8 cellular contexts compared by ENCODE assay signal in the genomic region with DNA sequence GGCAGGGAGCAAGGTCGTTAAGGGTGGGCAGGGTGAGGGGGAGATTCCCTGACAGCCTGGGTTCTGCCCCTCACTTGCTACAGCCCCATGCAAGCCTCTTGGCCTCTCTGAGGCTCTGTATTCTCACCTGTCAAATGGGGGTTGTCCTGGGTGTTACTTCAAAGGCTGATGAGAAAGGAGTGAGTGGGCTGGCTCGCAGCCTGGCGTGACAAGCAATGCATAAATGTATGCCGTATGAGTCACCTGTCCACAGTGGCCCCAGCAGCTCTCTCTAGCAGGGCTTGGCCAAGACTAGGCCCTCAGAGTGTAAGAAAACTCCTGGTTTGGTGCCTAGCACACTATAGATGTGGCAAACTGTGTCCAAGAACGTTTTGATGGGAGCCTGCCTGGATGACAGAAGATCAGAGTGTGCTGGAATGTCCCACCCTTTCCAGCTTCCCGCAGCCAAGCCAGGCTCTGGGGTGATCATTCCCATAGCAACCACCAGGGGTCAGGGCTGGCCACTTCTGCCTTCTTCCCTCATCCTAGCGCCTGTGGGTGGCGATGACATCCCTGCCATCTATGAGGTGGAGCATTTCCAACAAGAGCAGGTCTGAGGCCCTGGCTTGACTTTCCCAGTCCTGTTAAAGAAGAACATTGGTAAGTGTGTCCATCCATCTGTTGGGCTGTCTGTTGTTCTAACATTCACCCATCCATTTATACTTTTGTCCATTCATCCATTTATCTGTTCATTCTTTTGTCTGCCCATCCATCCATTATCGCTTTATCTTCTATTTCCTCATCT. TPM values are rescaled to one million over a fixed set of nuclear protein-coding genes. Genes with fewer than 3 reads are reported as not detected.
A peak's percentile ranks its signal among the peaks of the same experiment; 100 is the strongest.
DNase-seq lines count a peak whose midpoint lies in the region; ATAC-seq and TF ChIP-seq lines count a peak whose summit lies in the region.

No MANE protein-coding gene starts in this region.

- H3K27me3 ChIP-seq in GM06990 (replicated peaks; ENCODE audit: control insufficient read depth, insufficient read depth, low read length) (no peaks in the 10 kb centered on the region; the same call in 1 of the 2 replicates), cardiac muscle cell (peaks cover 2% of the 10 kb centered on the region), psoas muscle (ENCODE audit: insufficient read depth in 3 of 3, low read length in 2 of 3) (peaks cover 0 to 7% (median 0%) of the 10 kb centered on the region in 3 donors)

- H3K36me3 Mint-ChIP-seq in activated naive CD8-positive, alpha-beta T cell treated with anti-CD3 and anti-CD28 coated beads, Interleukin-2, amount 10 ng/mL, durations not matched to agents 7 days and 5 days, result peaks cover 7% of the 10 kb centered on the region

- H3K4me3 Mint-ChIP-seq in activated naive CD8-positive, alpha-beta T cell treated with anti-CD3 and anti-CD28 coated beads, Interleukin-2, amount 10 ng/mL, durations not matched to agents 7 days and 5 days, result peak overlapping the region; percentile 77

- POLR2A ChIA-PET in activated naive CD8-positive, alpha-beta T cell treated with anti-CD3 and anti-CD28 coated beads, Interleukin-2, amount 10 ng/mL, durations not matched to agents 7 days and 5 days (lab: Charles Lee), result interaction anchor here (0.7 to 5.1 kb wide), 10 partner anchors 9 to 144 kb away, joined by 3 to 60 read pairs (median 8); a partner anchor contains a TSS

- ATAC-seq in activated naive CD8-positive, alpha-beta T cell treated with anti-CD3 and anti-CD28 coated beads, Interleukin-2, amount 10 ng/mL, durations not matched to agents 7 days and 5 days (ENCODE audit: low read depth), result peak; percentile 73
- ATAC-seq in psoas muscle, result peak; percentile 66 to 87 (median 85)

- 19 to 27% (median 19%) methylated on average over 9 of the region's 9 CpGs for WGBS in psoas muscle, 3 donors

- H3K36me3 ChIP-seq in GM06990 (ENCODE audit: control insufficient read depth, insufficient read depth, low read length) (no peaks in the 10 kb centered on the region), cardiac muscle cell (no peaks in the 10 kb centered on the region), psoas muscle (ENCODE audit: insufficient read depth in 1 of 2, low read depth in 1 of 2) (no peaks in the 10 kb centered on the region)

- H3K27ac Mint-ChIP-seq in activated naive CD8-positive, alpha-beta T cell treated with anti-CD3 and anti-CD28 coated beads, Interleukin-2, amount 10 ng/mL, durations not matched to agents 7 days and 5 days, result peak overlapping the region; percentile 93

- H3K27me3 Mint-ChIP-seq in activated naive CD8-positive, alpha-beta T cell treated with anti-CD3 and anti-CD28 coated beads, Interleukin-2, amount 10 ng/mL, durations not matched to agents 7 days and 5 days, result no peaks in the 10 kb centered on the region

- no peak overlapping the region for H3K4me3 ChIP-seq in GM06990 (replicated peaks; ENCODE audit: low read depth, low read length)
- H3K4me3 ChIP-seq in cardiac muscle cell, result no peak overlapping the region
- no peak overlapping the region for H3K4me3 ChIP-seq in psoas muscle

- intact Hi-C loops in psoas muscle (cut with DNase I), result loop anchor here (5.0 kb wide), 2 partner anchors 56 to 131 kb away; no protein-coding TSS in a partner anchor

- peaks cover 3% of the 10 kb centered on the region for H3K9me3 Mint-ChIP-seq in activated naive CD8-positive, alpha-beta T cell treated with anti-CD3 and anti-CD28 coated beads, Interleukin-2, amount 10 ng/mL, durations not matched to agents 7 days and 5 days

- H3K4me1 ChIP-seq in cardiac muscle cell (ENCODE audit: low read depth) (no peaks in the 10 kb centered on the region), psoas muscle (no peaks in the 10 kb centered on the region)

- peak; percentile 95 for TF ChIP-seq CTCF in GM06990 (IDR thresholded peaks at IDR 0.05; ENCODE audit: insufficient read depth, low read length, poor library complexity, severe bottlenecking)
- TF ChIP-seq CTCF in cardiac muscle cell (IDR thresholded peaks at IDR 0.05; ENCODE audit: low read depth, low read length), result peak; percentile 97
- peak; percentile 79 for TF ChIP-seq CTCF in psoas muscle (IDR thresholded peaks at IDR 0.05)

- H3K27ac ChIP-seq in cardiac muscle cell (no peak overlapping the region), psoas muscle (no peak overlapping the region)

- peaks cover 53% of the 10 kb centered on the region for H3K4me1 Mint-ChIP-seq in activated naive CD8-positive, alpha-beta T cell treated with anti-CD3 and anti-CD28 coated beads, Interleukin-2, amount 10 ng/mL, durations not matched to agents 7 days and 5 days

- H3K9me3 ChIP-seq in cardiac muscle cell (ENCODE audit: low read depth) (no peaks in the 10 kb centered on the region), psoas muscle (no peaks in the 10 kb centered on the region)

- DNase-seq in GM06990 (ENCODE audit: extremely low read depth, insufficient read length) (no peak), H4 (ENCODE audit: low spot score) (peak; percentile 73), LoVo (ENCODE audit: low spot score) (peak; percentile 77), SKM-1 (lab: John Stamatoyannopoulos, UW; ENCODE audit: unreplicated experiment) (peak; percentile 46), cardiac muscle cell (ENCODE audit: low read depth in 1 of 2, low spot score in 1 of 2) (peak; percentile 76 to 86), psoas muscle (peak; percentile 61 to 71), middle frontal gyrus (ENCODE audit: extremely low spot score, low spot score) (no peak)
- DNase-seq in activated naive CD8-positive, alpha-beta T cell treated with anti-CD3 and anti-CD28 coated beads, Interleukin-2, amount 10 ng/mL, durations not matched to agents 7 days and 5 days, result peak; percentile 78

RNA-seq across cellular contexts. Expression of a gene that starts 37.2 kb away (rescaled TPM):
- total RNA-seq in H4 (2014; rRNA removed; shearing (Covaris generic)), result 1.2 and 1.3 TPM in 2 replicates
- 1 to 10 TPM; 4.3 to 5.6 TPM for total RNA-seq in activated naive CD8-positive, alpha-beta T cell treated with anti-CD3 and anti-CD28 coated beads, Interleukin-2, amount 10 ng/mL, durations not matched to agents 7 days and 5 days
- total RNA-seq in cardiac muscle cell, result not detected in 2 replicates
- polyA plus RNA-seq in cardiac muscle cell, result 0.15 and 0.21 TPM in 2 replicates
- 10 to 100 TPM; 14.2 to 19.4 (median 15.7) TPM for total RNA-seq in psoas muscle
- 10 to 100 TPM in 1 of 3 donors, 1 to 10 TPM in 2; 5.3 to 10.4 (median 7.4) TPM for polyA plus RNA-seq in psoas muscle

RNA-seq across cellular contexts. Expression of a gene that starts 48.8 kb away (rescaled TPM):
- total RNA-seq in H4 (2014; rRNA removed; shearing (Covaris generic)), result not detected in 2 replicates
- total RNA-seq in activated naive CD8-positive, alpha-beta T cell treated with anti-CD3 and anti-CD28 coated beads, Interleukin-2, amount 10 ng/mL, durations not matched to agents 7 days and 5 days, result 10 to 100 TPM; 14.3 to 15.7 TPM
- total RNA-seq in cardiac muscle cell, result not detected in 2 replicates
- 0.05 TPM in 1 of 2 replicates, not detected in the other for polyA plus RNA-seq in cardiac muscle cell
- under 1 TPM in 3 of 4 donors, not detected in 1; 0.11 to 0.37 (median 0.19) TPM for total RNA-seq in psoas muscle
- under 1 TPM in 1 of 3 donors, not detected in 2; 0.05 TPM for polyA plus RNA-seq in psoas muscle

RNA-seq across cellular contexts. Expression of a gene that starts 54.9 kb away (rescaled TPM):
- 5.8 and 10.2 TPM in 2 replicates for total RNA-seq in H4 (2014; rRNA removed; shearing (Covaris generic))
- total RNA-seq in activated naive CD8-positive, alpha-beta T cell treated with anti-CD3 and anti-CD28 coated beads, Interleukin-2, amount 10 ng/mL, durations not matched to agents 7 days and 5 days, result 10 to 100 TPM; 11.3 to 15.1 TPM
- total RNA-seq in cardiac muscle cell (41.3 and 51.9 TPM in 2 replicates), psoas muscle (1 to 10 TPM; 1.2 to 2.4 (median 1.9) TPM)
- polyA plus RNA-seq in cardiac muscle cell (30.1 and 43.8 TPM in 2 replicates), psoas muscle (1 to 10 TPM in 2 of 3 donors, under 1 TPM in 1; 0.95 to 2.1 (median 1.2) TPM)

Comparison
In these comparisons a context has a peak if more than half of its experiments do, and no peak if none do; other contexts are left out.
1. DNase-seq: peak in H4 (single experiment), LoVo (single experiment), SKM-1 (single experiment), activated naive CD8-positive, alpha-beta T cell treated with anti-CD3 and anti-CD28 coated beads, Interleukin-2, amount 10 ng/mL, durations not matched to agents 7 days and 5 days (single experiment), cardiac muscle cell (2 of 2) and psoas muscle (2 of 2); none in GM06990 (single experiment) and middle frontal gyrus (single experiment).
2. RNA of a gene that starts 48.8 kb away (total RNA-seq): 14.3 to 15.7 TPM in activated naive CD8-positive, alpha-beta T cell treated with anti-CD3 and anti-CD28 coated beads, Interleukin-2, amount 10 ng/mL, durations not matched to agents 7 days and 5 days; 0.11 to 0.37 TPM in psoas muscle, not detected in cardiac muscle cell and not detected in H4; every median in the first group is over 10 times any median in the second.
3. Peak in every context shown above with its lines, with median percentiles within 50 percentile points of each other: CTCF ChIP-seq.